Comparison of ENCODE assay signal across 14 cellular contexts in the genomic region with DNA sequence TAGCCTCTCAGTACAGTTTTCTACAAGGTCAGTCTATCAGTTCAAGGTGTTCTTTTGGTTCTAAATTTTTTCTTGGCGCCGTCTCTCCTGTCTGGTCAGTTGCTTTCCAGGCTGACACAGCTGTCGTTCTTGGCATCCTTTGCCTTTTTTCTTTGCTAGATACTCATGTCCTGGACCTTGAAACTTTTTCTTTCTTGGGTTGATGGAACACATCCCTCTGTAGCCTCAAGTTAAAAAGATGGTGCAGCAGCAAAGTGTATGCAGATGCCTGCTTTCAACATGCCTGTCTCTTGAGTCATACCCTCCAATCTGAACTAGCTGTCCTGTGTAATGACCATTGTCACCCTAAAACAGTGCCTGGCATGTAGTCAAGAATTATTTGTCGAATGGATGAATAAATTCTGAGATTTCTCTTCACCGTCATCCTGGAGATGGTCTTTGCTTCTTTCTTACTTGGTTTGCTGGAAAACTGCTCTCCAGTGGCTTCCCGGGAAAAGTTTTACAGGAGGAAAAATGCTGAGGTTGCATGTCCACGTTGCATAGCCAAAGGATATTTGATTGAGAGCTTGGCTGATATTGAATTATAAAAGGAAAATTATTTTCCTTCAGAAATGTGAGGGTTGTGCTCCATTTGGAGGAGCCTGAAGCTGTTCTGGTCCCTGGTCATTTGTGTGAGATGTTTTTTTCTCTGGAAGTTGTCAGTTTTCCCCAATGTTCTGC. TPM values are rescaled to one million over a fixed set of nuclear protein-coding genes. Genes with fewer than 3 reads are reported as not detected.
DNase-seq lines count a peak whose midpoint lies in the region; ATAC-seq and TF ChIP-seq lines count a peak whose summit lies in the region.
"Had no signal": no experiment of that assay in that cellular context is flagged by ENCODE, and none has a peak within 500 bp of the region (broad histone marks: within the 10 kb centered on the region; RNA-seq: fewer than 3 reads in every experiment).

No MANE protein-coding gene starts in this region.

- no peak for TF ChIP-seq POLR2A in esophagus muscularis mucosa (IDR thresholded peaks at IDR 0.05; ENCODE audit: low read depth)

- intact Hi-C loops in PC-3 (cut with micrococcal nuclease) (no loop called here), esophagus muscularis mucosa (cut with DNase I) (no loop called here), colonic mucosa (cut with DNase I) (no loop called here)

- CTCF ChIA-PET in PC-3 (lab: Charles Lee), result no interaction called here

- WGBS in esophagus muscularis mucosa, result 47% methylated on average over 7 of the region's 7 CpGs

- H3K9ac ChIP-seq in PC-3 (ENCODE audit: low read length) (no peak overlapping the region), colonic mucosa (ENCODE audit: low read depth in 2 of 2, low read length in 2 of 2) (no peak overlapping the region)

- no peaks in the 10 kb centered on the region for H3F3A ChIP-seq in PC-3 (ENCODE audit: low read length, unreplicated experiment)

- TF ChIP-seq EP300 in esophagus muscularis mucosa (IDR thresholded peaks at IDR 0.05), result no peak

- no peak overlapping the region for H3K4me2 ChIP-seq in PC-3 (ENCODE audit: low read length)

- H2AFZ ChIP-seq in PC-3 (ENCODE audit: low read length), result no peak overlapping the region

- H4K20me1 ChIP-seq in PC-3 (ENCODE audit: low read length), result no peaks in the 10 kb centered on the region

- BruUV-seq in PC-3 (replicated peaks; lab: Mats Ljungman, UMichigan), result no TSS peak

- DNase-seq in PC-3, result peak; percentile 21
- no peak for DNase-seq in esophagus muscularis mucosa (ENCODE audit: extremely low spot score)
- peak; percentile 24 for DNase-seq in myocyte (ENCODE audit: low read depth)
- DNase-seq in colonic mucosa, result no peak
- DNase-seq in kidney glomerular epithelial cell (lab: John Stamatoyannopoulos, UW), result no peak
- DNase-seq: activated naive CD4-positive, alpha-beta T cell treated with Interleukin-2 at 50 U/mL for 16 hours; MG63; NCI-H2171; retina; stimulated activated naive CD8-positive, alpha-beta T cell treated with anti-CD3 and anti-CD28 coated beads, Interleukin-15, amount 100 ng/mL, for 72 hours had no signal

- ATAC-seq in PC-3 (no peak), GM18873 (IDR thresholded peaks at IDR 0.05; ENCODE audit: low FRiP score, unreplicated experiment) (no peak), HG03460 (IDR thresholded peaks at IDR 0.05; ENCODE audit: unreplicated experiment) (no peak)
- ATAC-seq: stimulated activated naive CD8-positive, alpha-beta T cell treated with anti-CD3 and anti-CD28 coated beads, Interleukin-15, amount 100 ng/mL, for 72 hours had no signal

- no peaks in the 10 kb centered on the region for H3K27me3 ChIP-seq in PC-3 (ENCODE audit: low read length)
- no peaks in the 10 kb centered on the region for H3K27me3 ChIP-seq in esophagus muscularis mucosa
- H3K27me3 ChIP-seq in colonic mucosa, result no peaks in the 10 kb centered on the region
- H3K27me3 ChIP-seq: MG63 had no signal

- H3K9me3 ChIP-seq in PC-3 (ENCODE audit: low read length) (no peaks in the 10 kb centered on the region), esophagus muscularis mucosa (no peaks in the 10 kb centered on the region), colonic mucosa (no peaks in the 10 kb centered on the region)
- H3K9me3 ChIP-seq: MG63 had no signal

- H3K9me2 ChIP-seq in PC-3 (replicated peaks; ENCODE audit: low read length), result no peaks in the 10 kb centered on the region

- H3K4me1 ChIP-seq in PC-3 (ENCODE audit: insufficient read depth, low read length) (peaks cover 5% of the 10 kb centered on the region; the same call in 1 of the 2 replicates), esophagus muscularis mucosa (peaks cover 38 to 70% (median 63%) of the 10 kb centered on the region in 4 donors), colonic mucosa (peaks cover 8% of the 10 kb centered on the region)

- H3K4me3 ChIP-seq in PC-3 (ENCODE audit: low read length) (no peak overlapping the region), esophagus muscularis mucosa (no peak overlapping the region), colonic mucosa (no peak overlapping the region)
- H3K4me3 ChIP-seq: MG63, SK-N-MC had no signal

- H3K27ac ChIP-seq in PC-3 (ENCODE audit: low read length), result no peak overlapping the region
- peak overlapping the region; percentile 22 to 78 (median 52) for H3K27ac ChIP-seq in esophagus muscularis mucosa (replicated peaks in 1 of 4)
- no peak overlapping the region for H3K27ac ChIP-seq in colonic mucosa
- H3K27ac ChIP-seq: epithelial cell of prostate, SK-N-MC had no signal

- POLR2A ChIA-PET in PC-3 (lab: Charles Lee; ENCODE audit: unreplicated experiment), result no interaction called here

- TF ChIP-seq CTCF in PC-3 (conservative IDR thresholded peaks at IDR 0.05; ENCODE audit: low read depth, low read length) (no peak), esophagus muscularis mucosa (IDR thresholded peaks at IDR 0.05) (no peak), colonic mucosa (IDR thresholded peaks at IDR 0.05) (no peak)

- no peaks in the 10 kb centered on the region for H3K36me3 ChIP-seq in PC-3 (ENCODE audit: low read depth, low read length)
- H3K36me3 ChIP-seq in esophagus muscularis mucosa, result peaks cover 3 to 19% (median 13%) of the 10 kb centered on the region in 4 donors
- no peaks in the 10 kb centered on the region for H3K36me3 ChIP-seq in colonic mucosa
- H3K36me3 ChIP-seq: MG63 had no signal

- H3K79me2 ChIP-seq in PC-3 (ENCODE audit: low read length), result no peaks in the 10 kb centered on the region

RNA-seq across cellular contexts. Expression of a gene that starts 4.7 kb away (rescaled TPM):
- total RNA-seq in PC-3 (2014; rRNA removed) (2.7 and 3.1 TPM in 2 replicates), esophagus muscularis mucosa (10 to 100 TPM in 3 of 4 donors, 1 to 10 TPM in 1; 8.0 to 21.2 (median 13.4) TPM), myocyte (0.05 and 0.21 TPM in 2 replicates), colonic mucosa (10 to 100 TPM; 13.0 to 26.7 TPM)
- 0.04 TPM for polyA plus RNA-seq in myocyte (2012)

RNA-seq across cellular contexts. Expression of a gene that starts 26.0 kb away (rescaled TPM):
- 2.9 and 3.4 TPM in 2 replicates for total RNA-seq in PC-3 (2014; rRNA removed)
- 1 to 10 TPM; 1.2 to 2.2 (median 1.9) TPM for total RNA-seq in esophagus muscularis mucosa
- 1.0 and 1.2 TPM in 2 replicates for total RNA-seq in myocyte
- 9.1 TPM for polyA plus RNA-seq in myocyte (2012)
- total RNA-seq in colonic mucosa, result 1 to 10 TPM; 1.8 to 2.0 TPM

RNA-seq across cellular contexts. Expression of a gene that starts 26.3 kb away (rescaled TPM):
- 50.9 and 51.6 TPM in 2 replicates for total RNA-seq in PC-3 (2014; rRNA removed)
- 10 to 100 TPM; 46.5 to 75.8 (median 58.4) TPM for total RNA-seq in esophagus muscularis mucosa
- 28.0 and 29.6 TPM in 2 replicates for total RNA-seq in myocyte
- polyA plus RNA-seq in myocyte (2012), result 25.9 TPM
- total RNA-seq in colonic mucosa, result 10 to 100 TPM; 82.6 to 90.4 TPM

RNA-seq across cellular contexts. Expression of a gene that starts 35.5 kb away (rescaled TPM):
- total RNA-seq in PC-3 (2014; rRNA removed) (11.5 and 15.1 TPM in 2 replicates), esophagus muscularis mucosa (10 to 100 TPM; 38.8 to 65.2 (median 48.3) TPM), myocyte (19.4 and 23.2 TPM in 2 replicates), colonic mucosa (10 to 100 TPM; 11.2 to 24.0 TPM)
- polyA plus RNA-seq in myocyte (2012), result 10.2 TPM

RNA-seq across cellular contexts. Expression of a gene that starts 39.1 kb away (rescaled TPM):
- total RNA-seq in PC-3 (2014; rRNA removed) (24.7 and 29.8 TPM in 2 replicates), esophagus muscularis mucosa (10 to 100 TPM; 23.9 to 48.6 (median 33.5) TPM), myocyte (24.2 and 27.5 TPM in 2 replicates), colonic mucosa (10 to 100 TPM; 32.5 to 40.9 TPM)
- 61.6 TPM for polyA plus RNA-seq in myocyte (2012)

Comparison
In these comparisons a context has a peak if more than half of its experiments do, and no peak if none do; other contexts are left out.
1. DNase-seq: peak in PC-3 (single experiment) and myocyte (single experiment); none in esophagus muscularis mucosa (single experiment), colonic mucosa (single experiment) and kidney glomerular epithelial cell (single experiment).
2. H3K27ac ChIP-seq: peak in esophagus muscularis mucosa (4 of 4); none in PC-3 (single experiment) and colonic mucosa (single experiment).